ENCODE assay signal across 17 cellular contexts in the genomic region with DNA sequence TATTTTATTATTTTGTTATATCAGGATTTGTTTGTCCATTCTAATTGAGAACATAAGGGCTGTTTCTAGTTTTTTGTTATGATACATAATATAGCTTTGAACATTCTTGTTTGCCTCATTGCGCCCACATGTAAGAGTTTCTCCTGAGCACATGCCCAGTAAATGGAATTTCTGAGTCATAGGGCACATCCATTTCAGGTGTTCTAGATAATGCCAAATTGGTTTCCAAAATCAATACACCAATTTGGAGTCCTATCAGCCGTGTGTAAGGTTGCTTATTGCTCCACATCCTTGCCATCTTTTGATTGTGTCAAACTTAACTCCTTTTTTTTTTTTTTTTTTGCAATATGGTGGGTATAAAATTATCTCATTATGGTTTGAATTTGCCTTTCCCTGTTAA.
"Had no signal": no experiment of that assay in that cellular context is flagged by ENCODE, and none has a peak within 500 bp of the region (broad histone marks: within the 10 kb centered on the region; RNA-seq: fewer than 3 reads in every experiment).

No MANE protein-coding gene starts in this region.

- H3K4me3 ChIP-seq: esophagus muscularis mucosa, lung, SK-N-MC, upper lobe of right lung had no signal

- DNase-seq: activated CD4-positive, alpha-beta T cell treated with anti-CD3 and anti-CD28 coated beads for 4 hours; activated naive CD4-positive, alpha-beta T cell treated with anti-CD3 and anti-CD28 coated beads, Interleukin-2, amount 10 ng/mL, durations not matched to agents 7 days and 5 days; amniotic stem cell; dermis blood vessel endothelial cell; effector memory CD4-positive, alpha-beta T cell; left colon; posterior cingulate gyrus; stimulated activated CD4-positive, alpha-beta T cell treated with anti-CD3 and anti-CD28 coated beads, Interleukin-2, amount 100 ng/mL, for 24 hours; upper lobe of right lung had no signal

- FAIRE-seq: endothelial cell of umbilical vein had no signal

- H3K27ac ChIP-seq: esophagus muscularis mucosa, SK-N-MC, upper lobe of right lung had no signal

- H3K36me3 ChIP-seq: esophagus muscularis mucosa, neutrophil, upper lobe of right lung had no signal

- H3K27me3 ChIP-seq: esophagus muscularis mucosa, neutrophil, upper lobe of right lung had no signal

- H3K9me3 ChIP-seq: esophagus muscularis mucosa, neutrophil, upper lobe of right lung had no signal

- H3K4me1 ChIP-seq: esophagus muscularis mucosa, upper lobe of right lung had no signal

- H3K27ac Mint-ChIP-seq: activated naive CD4-positive, alpha-beta T cell treated with anti-CD3 and anti-CD28 coated beads, Interleukin-2, amount 10 ng/mL, durations not matched to agents 7 days and 5 days; T-helper 2 cell treated with Interferon-gamma antibody and Interleukin-4, amounts not matched to agents 5 μg/mL and 100 μg/mL, for 36 hours; WTC11 had no signal

- H3K9me3 Mint-ChIP-seq: natural killer cell treated with Interleukin-12 subunit alpha and Interleukin-12 subunit beta and Interleukin-15 and Interleukin-18, amount 100 ng/mL, for 72 hours had no signal

- H3K36me3 Mint-ChIP-seq: natural killer cell treated with Interleukin-12 subunit alpha and Interleukin-12 subunit beta and Interleukin-15 and Interleukin-18, amount 100 ng/mL, for 72 hours; WTC11 had no signal

- H3K4me3 Mint-ChIP-seq: activated naive CD4-positive, alpha-beta T cell treated with anti-CD3 and anti-CD28 coated beads, Interleukin-2, amount 10 ng/mL, durations not matched to agents 7 days and 5 days; natural killer cell treated with Interleukin-12 subunit alpha and Interleukin-12 subunit beta and Interleukin-15 and Interleukin-18, amount 100 ng/mL, for 72 hours; T-helper 2 cell treated with Interferon-gamma antibody and Interleukin-4, amounts not matched to agents 5 μg/mL and 100 μg/mL, for 36 hours; WTC11 had no signal

- ATAC-seq: left colon; natural killer cell treated with Interleukin-12 subunit alpha and Interleukin-12 subunit beta and Interleukin-15 and Interleukin-18, amount 100 ng/mL, for 72 hours; upper lobe of right lung; WTC11 had no signal

- H3K4me1 Mint-ChIP-seq: activated naive CD4-positive, alpha-beta T cell treated with anti-CD3 and anti-CD28 coated beads, Interleukin-2, amount 10 ng/mL, durations not matched to agents 7 days and 5 days; WTC11 had no signal

- H3K27me3 Mint-ChIP-seq: activated naive CD4-positive, alpha-beta T cell treated with anti-CD3 and anti-CD28 coated beads, Interleukin-2, amount 10 ng/mL, durations not matched to agents 7 days and 5 days; natural killer cell treated with Interleukin-12 subunit alpha and Interleukin-12 subunit beta and Interleukin-15 and Interleukin-18, amount 100 ng/mL, for 72 hours had no signal
